Comparison of ENCODE assay signal across 22 cellular contexts in the genomic region with DNA sequence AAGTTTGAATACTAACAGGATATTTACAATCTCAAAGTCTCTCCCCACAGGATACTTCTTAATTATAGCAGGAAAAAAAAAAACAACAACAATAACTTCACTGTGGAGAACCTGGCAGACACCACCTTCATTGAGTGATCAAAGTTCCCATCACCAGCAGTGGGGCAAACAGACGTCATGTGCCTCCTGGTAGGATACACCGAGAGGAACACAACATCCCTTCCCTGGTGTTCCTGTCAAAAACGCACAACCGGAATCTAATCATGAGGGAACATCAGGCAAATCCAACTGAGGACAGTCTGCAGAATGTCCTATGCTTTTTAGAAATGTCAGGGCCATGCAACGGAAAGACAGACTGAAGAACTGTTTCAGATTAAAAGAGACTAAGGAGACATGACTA.
"Had no signal": no experiment of that assay in that cellular context is flagged by ENCODE, and none has a peak within 500 bp of the region (broad histone marks: within the 10 kb centered on the region; RNA-seq: fewer than 3 reads in every experiment).

No MANE protein-coding gene starts in this region.

- H3K4me3 Mint-ChIP-seq: central memory CD8-positive, alpha-beta T cell; naive thymus-derived CD8-positive, alpha-beta T cell; neural progenitor cell; stimulated activated naive B cell treated with anti-CD40 and anti-IgM and Interleukin-4, amounts not matched to agents 10 μg/mL and 1 μg/mL and 100 μg/mL, for 72 hours; stimulated activated naive CD8-positive, alpha-beta T cell treated with anti-CD3 and anti-CD28 coated beads, Interleukin-15, Interleukin-2, amounts not matched to agents 100 ng/mL and 50 ng/mL, for 24 hours had no signal

- H3K27me3 ChIP-seq: dorsolateral prefrontal cortex, neural progenitor cell, spleen, transverse colon, vagina had no signal

- H3K9me3 ChIP-seq: psoas muscle, spleen, thoracic aorta, transverse colon, vagina had no signal

- H3K27ac ChIP-seq: neural progenitor cell, psoas muscle, skin epidermis, spleen, thoracic aorta, transverse colon, vagina had no signal

- ATAC-seq: naive thymus-derived CD8-positive, alpha-beta T cell; psoas muscle; right cardiac atrium; stimulated activated naive B cell treated with anti-CD40 and anti-IgM and Interleukin-4, amounts not matched to agents 10 μg/mL and 1 μg/mL and 100 μg/mL, for 72 hours had no signal

- DNase-seq: cortex of kidney; dorsolateral prefrontal cortex; effector CD4-positive, alpha-beta T cell; head of caudate nucleus; mammary epithelial cell; mesendoderm; midbrain; naive thymus-derived CD8-positive, alpha-beta T cell; psoas muscle; right cardiac atrium; spleen; stimulated activated CD4-positive, alpha-beta T cell treated with anti-CD3 and anti-CD28 coated beads, Interleukin-2, amount 100 ng/mL, for 48 hours; stimulated activated naive B cell treated with anti-CD40 and anti-IgM and Interleukin-4, amounts not matched to agents 10 μg/mL and 1 μg/mL and 100 μg/mL, for 72 hours; transverse colon had no signal

- H3K36me3 ChIP-seq: neural progenitor cell, spleen, thoracic aorta, transverse colon, vagina had no signal

- H3K9me3 Mint-ChIP-seq: naive thymus-derived CD8-positive, alpha-beta T cell; neural progenitor cell; stimulated activated naive B cell treated with anti-CD40 and anti-IgM and Interleukin-4, amounts not matched to agents 10 μg/mL and 1 μg/mL and 100 μg/mL, for 72 hours; stimulated activated naive CD8-positive, alpha-beta T cell treated with anti-CD3 and anti-CD28 coated beads, Interleukin-15, Interleukin-2, amounts not matched to agents 100 ng/mL and 50 ng/mL, for 24 hours had no signal

- FAIRE-seq: frontal cortex, keratinocyte had no signal

- H3K27ac Mint-ChIP-seq: neural progenitor cell; stimulated activated naive B cell treated with anti-CD40 and anti-IgM and Interleukin-4, amounts not matched to agents 10 μg/mL and 1 μg/mL and 100 μg/mL, for 72 hours; stimulated activated naive CD8-positive, alpha-beta T cell treated with anti-CD3 and anti-CD28 coated beads, Interleukin-15, Interleukin-2, amounts not matched to agents 100 ng/mL and 50 ng/mL, for 24 hours had no signal

- H3K4me3 ChIP-seq: dorsolateral prefrontal cortex, neural progenitor cell, psoas muscle, skin epidermis, spleen, thoracic aorta, transverse colon, vagina had no signal

- H3K36me3 Mint-ChIP-seq: naive thymus-derived CD8-positive, alpha-beta T cell; stimulated activated naive B cell treated with anti-CD40 and anti-IgM and Interleukin-4, amounts not matched to agents 10 μg/mL and 1 μg/mL and 100 μg/mL, for 72 hours had no signal

- H3K27me3 Mint-ChIP-seq: central memory CD8-positive, alpha-beta T cell; stimulated activated naive B cell treated with anti-CD40 and anti-IgM and Interleukin-4, amounts not matched to agents 10 μg/mL and 1 μg/mL and 100 μg/mL, for 72 hours; stimulated activated naive CD8-positive, alpha-beta T cell treated with anti-CD3 and anti-CD28 coated beads, Interleukin-15, Interleukin-2, amounts not matched to agents 100 ng/mL and 50 ng/mL, for 24 hours had no signal

- H3K4me1 Mint-ChIP-seq: central memory CD8-positive, alpha-beta T cell; naive thymus-derived CD8-positive, alpha-beta T cell; stimulated activated naive B cell treated with anti-CD40 and anti-IgM and Interleukin-4, amounts not matched to agents 10 μg/mL and 1 μg/mL and 100 μg/mL, for 72 hours had no signal

- H3K4me1 ChIP-seq: spleen, transverse colon had no signal
